8 cellular contexts compared by ENCODE assay signal in genomic region chr4:184313710-184314659, GRCh38.
DNase-seq lines count a peak whose midpoint lies in the region; ATAC-seq and TF ChIP-seq lines count a peak whose summit lies in the region.

No MANE protein-coding gene starts in this region.

- in situ Hi-C loops in GM13976 (cut with MboI; ENCODE audit: low sequenced_read_pairs, unreplicated experiment), result no loop called here

- no peaks in the 10 kb centered on the region for H3K36me3 ChIP-seq in A673 (ENCODE audit: insufficient read depth, low read length, poor library complexity, severe bottlenecking)

- H3K36me3 Mint-ChIP-seq in dendritic cell treated with granulocyte-macrophage colony-stimulating factor and Interleukin-4, amounts not matched to agents 40 ng/mL and 50 ng/mL, for 4 days (ENCODE audit: low read depth), result no peaks in the 10 kb centered on the region
- no peaks in the 10 kb centered on the region for H3K36me3 Mint-ChIP-seq in nephron progenitor cell (ENCODE audit: low read depth)

- intact Hi-C loops in dendritic cell treated with granulocyte-macrophage colony-stimulating factor and Interleukin-4, amounts not matched to agents 40 ng/mL and 50 ng/mL, for 4 days (cut with micrococcal nuclease), result no loop called here
- intact Hi-C loops in A673 (cut with micrococcal nuclease; ENCODE audit: unreplicated experiment), result no loop called here

- no peak overlapping the region for H3K27ac ChIP-seq in A673 (ENCODE audit: low read depth, low read length, poor library complexity, severe bottlenecking)

- peaks cover 9% of the 10 kb centered on the region for H3K9me3 Mint-ChIP-seq in dendritic cell treated with granulocyte-macrophage colony-stimulating factor and Interleukin-4, amounts not matched to agents 40 ng/mL and 50 ng/mL, for 4 days
- peaks cover 8% of the 10 kb centered on the region for H3K9me3 Mint-ChIP-seq in nephron progenitor cell

- H3K4me3 Mint-ChIP-seq in dendritic cell treated with granulocyte-macrophage colony-stimulating factor and Interleukin-4, amounts not matched to agents 40 ng/mL and 50 ng/mL, for 4 days, result no peak overlapping the region
- no peak overlapping the region for H3K4me3 Mint-ChIP-seq in nephron progenitor cell

- TF ChIP-seq CTCF in GM13976 (IDR thresholded peaks at IDR 0.05; ENCODE audit: borderline replicate concordance, control extremely low read depth, extremely low read depth, insufficient read depth, missing control alignments) (no peak), A673 (conservative IDR thresholded peaks at IDR 0.05; ENCODE audit: low read depth, low read length) (no peak), nephron progenitor cell (IDR thresholded peaks at IDR 0.05) (no peak)

- POLR2A ChIA-PET in A673 (lab: Charles Lee; ENCODE audit: low non-redundant PET), result no interaction called here

- no TSS peak for BruUV-seq in A673 (replicated peaks; lab: Mats Ljungman, UMichigan)

- no peaks in the 10 kb centered on the region for H3K27me3 ChIP-seq in A673 (replicated peaks; ENCODE audit: insufficient read depth, low read depth, low read length, poor library complexity)

- H3K4me3 ChIP-seq in A673 (ENCODE audit: low read depth, low read length, poor library complexity, severe bottlenecking), result no peak overlapping the region

- H3K27me3 Mint-ChIP-seq in dendritic cell treated with granulocyte-macrophage colony-stimulating factor and Interleukin-4, amounts not matched to agents 40 ng/mL and 50 ng/mL, for 4 days, result no peaks in the 10 kb centered on the region
- H3K27me3 Mint-ChIP-seq in nephron progenitor cell (ENCODE audit: low read depth, poor library complexity), result peaks cover 22% of the 10 kb centered on the region

- ATAC-seq in GM19468 (IDR thresholded peaks at IDR 0.05; ENCODE audit: extremely low read depth, unreplicated experiment) (peak; percentile 82), HG03378 (IDR thresholded peaks at IDR 0.05; ENCODE audit: unreplicated experiment) (peak; percentile 78)

- H3K27ac Mint-ChIP-seq in dendritic cell treated with granulocyte-macrophage colony-stimulating factor and Interleukin-4, amounts not matched to agents 40 ng/mL and 50 ng/mL, for 4 days, result peak overlapping the region; percentile 65
- H3K27ac Mint-ChIP-seq in nephron progenitor cell, result no peak overlapping the region

- CTCF ChIA-PET in A673 (lab: Charles Lee), result no interaction called here

- H3K4me1 ChIP-seq in A673 (ENCODE audit: insufficient read depth, low read length, poor library complexity, severe bottlenecking), result no peaks in the 10 kb centered on the region

- DNase-seq in GM13976 (ENCODE audit: low spot score), result peak; percentile 78
- DNase-seq in cerebellar nuclear complex (lab: John Stamatoyannopoulos, UW), result no peak
- DNase-seq in H4 (ENCODE audit: low spot score), result no peak
- DNase-seq in A673 (ENCODE audit: low spot score), result no peak
- no peak for DNase-seq in nephron progenitor cell

- H3K9me3 ChIP-seq in A673 (ENCODE audit: low read depth, low read length, poor library complexity, severe bottlenecking), result no peaks in the 10 kb centered on the region

- H3K4me1 Mint-ChIP-seq in dendritic cell treated with granulocyte-macrophage colony-stimulating factor and Interleukin-4, amounts not matched to agents 40 ng/mL and 50 ng/mL, for 4 days (ENCODE audit: low read depth), result peaks cover 65% of the 10 kb centered on the region
- H3K4me1 Mint-ChIP-seq in nephron progenitor cell, result no peaks in the 10 kb centered on the region
